Comparison of ENCODE assay signal across 16 cellular contexts in the genomic region with DNA sequence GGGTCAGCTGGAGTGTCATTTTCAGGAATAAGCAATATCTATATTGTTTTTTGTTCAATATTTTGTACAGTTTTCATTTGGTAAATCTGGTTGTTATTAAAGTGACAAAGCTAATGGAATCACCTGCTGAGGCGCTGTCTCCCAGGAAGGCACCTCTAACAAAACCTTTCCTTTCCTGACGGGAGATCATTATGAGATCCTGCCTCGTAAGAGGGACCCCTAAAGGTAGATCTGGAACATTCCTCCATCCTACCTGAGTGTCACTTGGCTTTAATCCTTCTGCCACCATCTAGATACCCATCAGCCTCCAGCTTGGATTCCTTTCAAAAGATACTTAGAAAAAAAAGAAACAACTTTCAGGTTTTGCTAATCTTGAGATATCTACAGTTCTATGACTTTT.
DNase-seq lines count a peak whose midpoint lies in the region; TF ChIP-seq lines count a peak whose summit lies in the region.
"Had no signal": no experiment of that assay in that cellular context is flagged by ENCODE, and none has a peak within 500 bp of the region (broad histone marks: within the 10 kb centered on the region; RNA-seq: fewer than 3 reads in every experiment).

No MANE protein-coding gene starts in this region.

- H3K4me2 ChIP-seq in mesenchymal stem cell (ENCODE audit: low read length, poor library complexity, severe bottlenecking) = no peak overlapping the region
- H3K4me2 ChIP-seq: BLaER1 had no signal

- H2AK5ac ChIP-seq in mesenchymal stem cell (ENCODE audit: low read length, severe bottlenecking) = peak overlapping the region; percentile 39

- H2BK15ac ChIP-seq in mesenchymal stem cell (ENCODE audit: low read depth, poor library complexity, severe bottlenecking) = no peak overlapping the region

- H3K4me3 Mint-ChIP-seq in endodermal cell = no peak overlapping the region
- H3K4me3 Mint-ChIP-seq: CD14-positive monocyte; CD4-positive, alpha-beta memory T cell; H9 had no signal

- no peaks in the 10 kb centered on the region for H3K9me3 Mint-ChIP-seq in endodermal cell
- H3K9me3 Mint-ChIP-seq: H9 had no signal

- no peak overlapping the region for H4K8ac ChIP-seq in mesenchymal stem cell (ENCODE audit: low read length)

- H3K36me3 ChIP-seq in endodermal cell (ENCODE audit: control insufficient read depth, insufficient read depth, low read length) (no peaks in the 10 kb centered on the region), mesenchymal stem cell (ENCODE audit: control insufficient read depth in 1 of 2, insufficient read depth in 2 of 2, low read depth in 1 of 2, low read length in 2 of 2) (no peaks in the 10 kb centered on the region)
- H3K36me3 ChIP-seq: BLaER1 had no signal

- H3K9me3 ChIP-seq in endodermal cell (ENCODE audit: control insufficient read depth, low read length) = no peaks in the 10 kb centered on the region
- no peaks in the 10 kb centered on the region for H3K9me3 ChIP-seq in mesenchymal stem cell (ENCODE audit: control insufficient read depth, low read length)
- H3K9me3 ChIP-seq: BLaER1 had no signal

- H3K14ac ChIP-seq in mesenchymal stem cell (ENCODE audit: low read length in 2 of 2) = no peak overlapping the region

- H3K4me3 ChIP-seq in endodermal cell (ENCODE audit: low read length) (no peak overlapping the region), mesenchymal stem cell (ENCODE audit: insufficient read depth in 1 of 2, low read depth in 1 of 2, low read length in 2 of 2) (no peak overlapping the region)
- H3K4me3 ChIP-seq: BLaER1 had no signal

- H4K91ac ChIP-seq in mesenchymal stem cell (ENCODE audit: low read length) = no peak overlapping the region

- H2AFZ ChIP-seq in mesenchymal stem cell (ENCODE audit: low read depth, low read length) = no peak overlapping the region

- H3K9ac ChIP-seq in endodermal cell (ENCODE audit: extremely low read depth, low read length, poor library complexity, severe bottlenecking) (no peak overlapping the region), mesenchymal stem cell (ENCODE audit: low read length) (no peak overlapping the region)
- H3K9ac ChIP-seq: BLaER1 had no signal

- H3K4me1 Mint-ChIP-seq in endodermal cell = peaks cover 5% of the 10 kb centered on the region
- H3K4me1 Mint-ChIP-seq: CD14-positive monocyte; CD4-positive, alpha-beta memory T cell had no signal

- no peak overlapping the region for H3K23ac ChIP-seq in mesenchymal stem cell (ENCODE audit: low read length in 2 of 2)

- H3K4ac ChIP-seq in mesenchymal stem cell (ENCODE audit: low read depth in 1 of 2, low read length in 2 of 2) = no peak overlapping the region

- H3K4me1 ChIP-seq in endodermal cell (ENCODE audit: control insufficient read depth, insufficient read depth, low read length) (no peaks in the 10 kb centered on the region), mesenchymal stem cell (ENCODE audit: control insufficient read depth, insufficient read depth, low read depth, low read length) (peaks cover 6% of the 10 kb centered on the region)
- H3K4me1 ChIP-seq: BLaER1 had no signal

- no peak overlapping the region for H3K27ac ChIP-seq in endodermal cell (ENCODE audit: low read depth, low read length)
- no peak overlapping the region for H3K27ac ChIP-seq in mesenchymal stem cell (ENCODE audit: low read length, poor library complexity, severe bottlenecking)
- H3K27ac ChIP-seq: BLaER1 had no signal

- 95 to 100% methylated on average over 2 to 3 of the region's 3 CpGs for WGBS in endodermal cell (ENCODE audit: insufficient coverage in 1 of 2, insufficient read length in 1 of 2), 2 experiments
- WGBS in mesenchymal stem cell = 91% methylated on average over 3 of the region's 3 CpGs

- H2BK12ac ChIP-seq in mesenchymal stem cell (ENCODE audit: low read length in 2 of 2) = no peak overlapping the region

- H2BK5ac ChIP-seq in mesenchymal stem cell (ENCODE audit: low read depth, low read length, poor library complexity, severe bottlenecking) = no peak overlapping the region

- DNase-seq in NCI-H69 (lab: John Stamatoyannopoulos, UW) (peak; percentile 33), endodermal cell (no peak), mesenchymal stem cell (no peak), HT-29 (ENCODE audit: low spot score) (no peak), middle frontal gyrus (ENCODE audit: extremely low spot score, low spot score) (no peak), SHP77 (lab: John Stamatoyannopoulos, UW) (no peak)
- DNase-seq in NK-92 treated with Interleukin-12 subunit alpha and Interleukin-12 subunit beta, amount 100 ng/mL, for 24 hours (lab: John Stamatoyannopoulos, UW) = no peak
- DNase-seq: 8988T; CD4-positive, alpha-beta memory T cell; DMS153; DMS79; GDM1; GOT3; H9 had no signal

- no peak overlapping the region for H3K18ac ChIP-seq in mesenchymal stem cell (ENCODE audit: low read depth in 1 of 2, low read length in 2 of 2)

- TF ChIP-seq CTCF in endodermal cell (conservative IDR thresholded peaks at IDR 0.05) = peak; percentile 34

- H3K79me1 ChIP-seq in mesenchymal stem cell (replicated peaks; ENCODE audit: low read length, poor library complexity, severe bottlenecking) = no peaks in the 10 kb centered on the region

- no peak overlapping the region for H3K27ac Mint-ChIP-seq in endodermal cell
- H3K27ac Mint-ChIP-seq: CD14-positive monocyte; CD4-positive, alpha-beta memory T cell; H9 had no signal

- no peaks in the 10 kb centered on the region for H3K36me3 Mint-ChIP-seq in endodermal cell (ENCODE audit: low read depth)
- H3K36me3 Mint-ChIP-seq: CD14-positive monocyte; CD4-positive, alpha-beta memory T cell had no signal

- no peak overlapping the region for H2BK120ac ChIP-seq in mesenchymal stem cell (ENCODE audit: low read depth, low read length)

- no peaks in the 10 kb centered on the region for H3K27me3 Mint-ChIP-seq in endodermal cell (ENCODE audit: insufficient read depth)
- H3K27me3 Mint-ChIP-seq: CD4-positive, alpha-beta memory T cell had no signal

- no peaks in the 10 kb centered on the region for H3K27me3 ChIP-seq in endodermal cell (ENCODE audit: control insufficient read depth, insufficient read depth, low read length, poor library complexity, severe bottlenecking)
- H3K27me3 ChIP-seq in mesenchymal stem cell (ENCODE audit: control insufficient read depth in 1 of 2, insufficient read depth in 1 of 2, low read length in 2 of 2) = no peaks in the 10 kb centered on the region
- H3K27me3 ChIP-seq: BLaER1 had no signal
